1 cellular context compared by ENCODE assay signal in genomic region chr5:127561254-127561653, GRCh38.
TF ChIP-seq lines count a peak whose summit lies in the region.

No MANE protein-coding gene starts in this region.

TF ChIP-seq in WTC11, 78 proteins besides CTCF, POLR2A, EP300 and RAD21 (continued from another document):
- TF ChIP-seq MLX (CRISPR knock-in tag; IDR thresholded peaks at IDR 0.05) (no peak), TEAD1 (CRISPR knock-in tag; IDR thresholded peaks at IDR 0.05) (no peak), FOXJ3 (CRISPR knock-in tag; IDR thresholded peaks at IDR 0.05; ENCODE audit: borderline replicate concordance) (no peak), ZBTB43 (CRISPR knock-in tag; IDR thresholded peaks at IDR 0.05) (no peak), USF1 (CRISPR knock-in tag; IDR thresholded peaks at IDR 0.05) (no peak), TCF7 (CRISPR knock-in tag; IDR thresholded peaks at IDR 0.05; ENCODE audit: low read depth) (no peak), ZSCAN18 (CRISPR knock-in tag; IDR thresholded peaks at IDR 0.05) (no peak), SOX15 (CRISPR knock-in tag; IDR thresholded peaks at IDR 0.05) (no peak), ZNF121 (CRISPR knock-in tag; IDR thresholded peaks at IDR 0.05) (no peak), ZNF396 (CRISPR knock-in tag; IDR thresholded peaks at IDR 0.05; ENCODE audit: borderline replicate concordance) (no peak), MYBL2 (CRISPR knock-in tag; IDR thresholded peaks at IDR 0.05) (no peak), ZNF138 (CRISPR knock-in tag; conservative IDR thresholded peaks at IDR 0.05) (no peak), ZNF532 (CRISPR knock-in tag; IDR thresholded peaks at IDR 0.05; ENCODE audit: borderline replicate concordance) (no peak), E2F4 (CRISPR knock-in tag; IDR thresholded peaks at IDR 0.05; ENCODE audit: borderline replicate concordance, low read depth) (no peak), IRF1 (CRISPR knock-in tag; IDR thresholded peaks at IDR 0.05) (no peak)
